Comparison of ENCODE assay signal across 1 cellular context in the genomic region with DNA sequence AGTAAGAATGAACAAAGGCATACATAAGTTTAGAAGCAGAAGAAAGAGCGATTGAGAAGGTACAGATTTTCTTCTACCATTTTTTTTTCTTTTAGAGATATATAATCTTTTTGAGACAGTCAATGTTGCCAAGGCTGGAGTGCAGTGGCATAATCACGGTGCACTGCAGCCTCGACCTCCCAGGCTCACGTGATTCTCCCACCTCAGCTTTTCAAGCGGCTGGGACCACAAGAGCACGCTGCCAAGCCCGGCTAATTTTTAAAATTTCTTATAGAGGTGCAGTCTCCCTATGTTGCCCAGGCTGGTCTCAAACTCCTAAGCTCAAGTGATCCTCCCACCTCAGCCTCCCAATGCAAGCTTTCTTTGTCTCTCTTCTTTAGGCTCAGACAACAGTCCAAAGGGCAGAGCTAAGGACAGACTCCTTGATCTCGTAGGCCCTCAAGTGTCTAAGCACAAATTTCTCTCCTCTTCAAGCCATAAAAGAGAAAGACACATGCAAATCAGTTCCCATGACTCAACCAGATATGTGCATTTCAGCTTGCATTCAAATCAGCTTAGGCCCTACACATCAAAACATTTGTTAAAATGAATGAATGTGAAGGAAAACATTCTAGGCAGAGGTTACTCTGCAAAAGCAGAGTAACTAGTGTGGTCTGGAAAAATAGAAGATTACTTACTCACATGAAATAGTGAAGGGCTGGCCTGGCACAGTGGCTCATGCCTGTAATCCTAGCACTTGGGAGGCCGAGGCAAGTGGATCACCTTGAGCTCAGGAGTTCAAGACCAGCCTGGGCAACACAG.
TF ChIP-seq lines count a peak whose summit lies in the region.

No MANE protein-coding gene starts in this region.

TF ChIP-seq in GM12878, 131 proteins besides CTCF, POLR2A, EP300 and RAD21 (continued from another document):
- no peak for TF ChIP-seq SIN3A (IDR thresholded peaks at IDR 0.05; ENCODE audit: low read depth, low read length)
- no peak for TF ChIP-seq PAX5 (IDR thresholded peaks at IDR 0.05; ENCODE audit: borderline replicate concordance, low read depth, low read length)
- TF ChIP-seq SMARCA5 (IDR thresholded peaks at IDR 0.05) = no peak
- no peak for TF ChIP-seq RELA (IDR thresholded peaks at IDR 0.05; ENCODE audit: borderline replicate concordance, partially characterized antibody)
- TF ChIP-seq SREBF2 (IDR thresholded peaks at IDR 0.05; ENCODE audit: low read length) = no peak
- TF ChIP-seq, protein P1, sequence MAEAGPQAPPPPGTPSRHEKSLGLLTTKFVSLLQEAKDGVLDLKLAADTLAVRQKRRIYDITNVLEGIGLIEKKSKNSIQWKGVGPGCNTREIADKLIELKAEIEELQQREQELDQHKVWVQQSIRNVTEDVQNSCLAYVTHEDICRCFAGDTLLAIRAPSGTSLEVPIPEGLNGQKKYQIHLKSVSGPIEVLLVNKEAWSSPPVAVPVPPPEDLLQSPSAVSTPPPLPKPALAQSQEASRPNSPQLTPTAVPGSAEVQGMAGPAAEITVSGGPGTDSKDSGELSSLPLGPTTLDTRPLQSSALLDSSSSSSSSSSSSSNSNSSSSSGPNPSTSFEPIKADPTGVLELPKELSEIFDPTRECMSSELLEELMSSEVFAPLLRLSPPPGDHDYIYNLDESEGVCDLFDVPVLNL (IDR thresholded peaks at IDR 0.05; ENCODE audit: low read depth, low read length) = no peak
- no peak for TF ChIP-seq NFYA (IDR thresholded peaks at IDR 0.05; ENCODE audit: borderline replicate concordance, low read depth, low read length)
- TF ChIP-seq ESRRA (IDR thresholded peaks at IDR 0.05; ENCODE audit: low read length) = no peak
- no peak for TF ChIP-seq MYC (IDR thresholded peaks at IDR 0.05; ENCODE audit: insufficient read depth, insufficient read length, insufficient replicate concordance, low read length, severe bottlenecking)
- no peak for TF ChIP-seq SPI1 (IDR thresholded peaks at IDR 0.05; ENCODE audit: borderline replicate concordance, insufficient read depth, low read depth, low read length)
- TF ChIP-seq JUND (IDR thresholded peaks at IDR 0.05; ENCODE audit: low read depth, low read length) = no peak
- TF ChIP-seq MTA2 (IDR thresholded peaks at IDR 0.05; ENCODE audit: low read depth) = no peak
- TF ChIP-seq ETV6 (conservative IDR thresholded peaks at IDR 0.05 in 1 of 2, IDR thresholded peaks at IDR 0.05 in 1 of 2; ENCODE audit: borderline replicate concordance in 1 of 2, low read depth in 1 of 2) = no peak
- TF ChIP-seq JUNB (IDR thresholded peaks at IDR 0.05) = no peak
- TF ChIP-seq CEBPB (IDR thresholded peaks at IDR 0.05; ENCODE audit: borderline replicate concordance in 1 of 2, low read depth in 2 of 2, low read length in 2 of 2) = no peak
- TF ChIP-seq, protein P2, sequence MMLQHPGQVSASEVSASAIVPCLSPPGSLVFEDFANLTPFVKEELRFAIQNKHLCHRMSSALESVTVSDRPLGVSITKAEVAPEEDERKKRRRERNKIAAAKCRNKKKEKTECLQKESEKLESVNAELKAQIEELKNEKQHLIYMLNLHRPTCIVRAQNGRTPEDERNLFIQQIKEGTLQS (IDR thresholded peaks at IDR 0.05; ENCODE audit: borderline replicate concordance, extremely low read depth, low read depth, low read length) = no peak
- TF ChIP-seq SP1 (IDR thresholded peaks at IDR 0.05; ENCODE audit: low read depth, low read length) = no peak
- TF ChIP-seq CBX5 (IDR thresholded peaks at IDR 0.05; ENCODE audit: low read depth) = no peak
- TF ChIP-seq, protein P3, sequence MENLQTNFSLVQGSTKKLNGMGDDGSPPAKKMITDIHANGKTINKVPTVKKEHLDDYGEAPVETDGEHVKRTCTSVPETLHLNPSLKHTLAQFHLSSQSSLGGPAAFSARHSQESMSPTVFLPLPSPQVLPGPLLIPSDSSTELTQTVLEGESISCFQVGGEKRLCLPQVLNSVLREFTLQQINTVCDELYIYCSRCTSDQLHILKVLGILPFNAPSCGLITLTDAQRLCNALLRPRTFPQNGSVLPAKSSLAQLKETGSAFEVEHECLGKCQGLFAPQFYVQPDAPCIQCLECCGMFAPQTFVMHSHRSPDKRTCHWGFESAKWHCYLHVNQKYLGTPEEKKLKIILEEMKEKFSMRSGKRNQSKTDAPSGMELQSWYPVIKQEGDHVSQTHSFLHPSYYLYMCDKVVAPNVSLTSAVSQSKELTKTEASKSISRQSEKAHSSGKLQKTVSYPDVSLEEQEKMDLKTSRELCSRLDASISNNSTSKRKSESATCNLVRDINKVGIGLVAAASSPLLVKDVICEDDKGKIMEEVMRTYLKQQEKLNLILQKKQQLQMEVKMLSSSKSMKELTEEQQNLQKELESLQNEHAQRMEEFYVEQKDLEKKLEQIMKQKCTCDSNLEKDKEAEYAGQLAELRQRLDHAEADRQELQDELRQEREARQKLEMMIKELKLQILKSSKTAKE (IDR thresholded peaks at IDR 0.05; ENCODE audit: low read depth, poor library complexity, severe bottlenecking) = no peak
- TF ChIP-seq, protein P4, sequence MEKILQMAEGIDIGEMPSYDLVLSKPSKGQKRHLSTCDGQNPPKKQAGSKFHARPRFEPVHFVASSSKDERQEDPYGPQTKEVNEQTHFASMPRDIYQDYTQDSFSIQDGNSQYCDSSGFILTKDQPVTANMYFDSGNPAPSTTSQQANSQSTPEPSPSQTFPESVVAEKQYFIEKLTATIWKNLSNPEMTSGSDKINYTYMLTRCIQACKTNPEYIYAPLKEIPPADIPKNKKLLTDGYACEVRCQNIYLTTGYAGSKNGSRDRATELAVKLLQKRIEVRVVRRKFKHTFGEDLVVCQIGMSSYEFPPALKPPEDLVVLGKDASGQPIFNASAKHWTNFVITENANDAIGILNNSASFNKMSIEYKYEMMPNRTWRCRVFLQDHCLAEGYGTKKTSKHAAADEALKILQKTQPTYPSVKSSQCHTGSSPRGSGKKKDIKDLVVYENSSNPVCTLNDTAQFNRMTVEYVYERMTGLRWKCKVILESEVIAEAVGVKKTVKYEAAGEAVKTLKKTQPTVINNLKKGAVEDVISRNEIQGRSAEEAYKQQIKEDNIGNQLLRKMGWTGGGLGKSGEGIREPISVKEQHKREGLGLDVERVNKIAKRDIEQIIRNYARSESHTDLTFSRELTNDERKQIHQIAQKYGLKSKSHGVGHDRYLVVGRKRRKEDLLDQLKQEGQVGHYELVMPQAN (conservative IDR thresholded peaks at IDR 0.05) = no peak
- TF ChIP-seq, protein P5, sequence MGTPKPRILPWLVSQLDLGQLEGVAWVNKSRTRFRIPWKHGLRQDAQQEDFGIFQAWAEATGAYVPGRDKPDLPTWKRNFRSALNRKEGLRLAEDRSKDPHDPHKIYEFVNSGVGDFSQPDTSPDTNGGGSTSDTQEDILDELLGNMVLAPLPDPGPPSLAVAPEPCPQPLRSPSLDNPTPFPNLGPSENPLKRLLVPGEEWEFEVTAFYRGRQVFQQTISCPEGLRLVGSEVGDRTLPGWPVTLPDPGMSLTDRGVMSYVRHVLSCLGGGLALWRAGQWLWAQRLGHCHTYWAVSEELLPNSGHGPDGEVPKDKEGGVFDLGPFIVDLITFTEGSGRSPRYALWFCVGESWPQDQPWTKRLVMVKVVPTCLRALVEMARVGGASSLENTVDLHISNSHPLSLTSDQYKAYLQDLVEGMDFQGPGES (IDR thresholded peaks at IDR 0.05) = no peak
- TF ChIP-seq ZNF384 (IDR thresholded peaks at IDR 0.05; ENCODE audit: borderline replicate concordance, low read depth, low read length) = no peak
- TF ChIP-seq, protein P6, sequence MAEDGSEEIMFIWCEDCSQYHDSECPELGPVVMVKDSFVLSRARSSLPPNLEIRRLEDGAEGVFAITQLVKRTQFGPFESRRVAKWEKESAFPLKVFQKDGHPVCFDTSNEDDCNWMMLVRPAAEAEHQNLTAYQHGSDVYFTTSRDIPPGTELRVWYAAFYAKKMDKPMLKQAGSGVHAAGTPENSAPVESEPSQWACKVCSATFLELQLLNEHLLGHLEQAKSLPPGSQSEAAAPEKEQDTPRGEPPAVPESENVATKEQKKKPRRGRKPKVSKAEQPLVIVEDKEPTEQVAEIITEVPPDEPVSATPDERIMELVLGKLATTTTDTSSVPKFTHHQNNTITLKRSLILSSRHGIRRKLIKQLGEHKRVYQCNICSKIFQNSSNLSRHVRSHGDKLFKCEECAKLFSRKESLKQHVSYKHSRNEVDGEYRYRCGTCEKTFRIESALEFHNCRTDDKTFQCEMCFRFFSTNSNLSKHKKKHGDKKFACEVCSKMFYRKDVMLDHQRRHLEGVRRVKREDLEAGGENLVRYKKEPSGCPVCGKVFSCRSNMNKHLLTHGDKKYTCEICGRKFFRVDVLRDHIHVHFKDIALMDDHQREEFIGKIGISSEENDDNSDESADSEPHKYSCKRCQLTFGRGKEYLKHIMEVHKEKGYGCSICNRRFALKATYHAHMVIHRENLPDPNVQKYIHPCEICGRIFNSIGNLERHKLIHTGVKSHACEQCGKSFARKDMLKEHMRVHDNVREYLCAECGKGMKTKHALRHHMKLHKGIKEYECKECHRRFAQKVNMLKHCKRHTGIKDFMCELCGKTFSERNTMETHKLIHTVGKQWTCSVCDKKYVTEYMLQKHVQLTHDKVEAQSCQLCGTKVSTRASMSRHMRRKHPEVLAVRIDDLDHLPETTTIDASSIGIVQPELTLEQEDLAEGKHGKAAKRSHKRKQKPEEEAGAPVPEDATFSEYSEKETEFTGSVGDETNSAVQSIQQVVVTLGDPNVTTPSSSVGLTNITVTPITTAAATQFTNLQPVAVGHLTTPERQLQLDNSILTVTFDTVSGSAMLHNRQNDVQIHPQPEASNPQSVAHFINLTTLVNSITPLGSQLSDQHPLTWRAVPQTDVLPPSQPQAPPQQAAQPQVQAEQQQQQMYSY (CRISPR knock-in tag; IDR thresholded peaks at IDR 0.05) = no peak
- TF ChIP-seq CBFB (IDR thresholded peaks at IDR 0.05; ENCODE audit: low read depth) = no peak
- no peak for TF ChIP-seq NR2C2 (IDR thresholded peaks at IDR 0.05; ENCODE audit: borderline replicate concordance, control insufficient read depth, insufficient read length, low read depth)
- TF ChIP-seq BCL11A (IDR thresholded peaks at IDR 0.05; ENCODE audit: low read depth, low read length) = no peak
- TF ChIP-seq, protein P7, sequence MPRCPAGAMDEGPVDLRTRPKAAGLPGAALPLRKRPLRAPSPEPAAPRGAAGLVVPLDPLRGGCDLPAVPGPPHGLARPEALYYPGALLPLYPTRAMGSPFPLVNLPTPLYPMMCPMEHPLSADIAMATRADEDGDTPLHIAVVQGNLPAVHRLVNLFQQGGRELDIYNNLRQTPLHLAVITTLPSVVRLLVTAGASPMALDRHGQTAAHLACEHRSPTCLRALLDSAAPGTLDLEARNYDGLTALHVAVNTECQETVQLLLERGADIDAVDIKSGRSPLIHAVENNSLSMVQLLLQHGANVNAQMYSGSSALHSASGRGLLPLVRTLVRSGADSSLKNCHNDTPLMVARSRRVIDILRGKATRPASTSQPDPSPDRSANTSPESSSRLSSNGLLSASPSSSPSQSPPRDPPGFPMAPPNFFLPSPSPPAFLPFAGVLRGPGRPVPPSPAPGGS (IDR thresholded peaks at IDR 0.05; ENCODE audit: borderline replicate concordance, insufficient read depth, low read depth, low read length, poor library complexity, severe bottlenecking) = no peak
- no peak for TF ChIP-seq NR2C1 (IDR thresholded peaks at IDR 0.05)
- TF ChIP-seq FOXK2 (IDR thresholded peaks at IDR 0.05) = no peak
